In the genomic region with DNA sequence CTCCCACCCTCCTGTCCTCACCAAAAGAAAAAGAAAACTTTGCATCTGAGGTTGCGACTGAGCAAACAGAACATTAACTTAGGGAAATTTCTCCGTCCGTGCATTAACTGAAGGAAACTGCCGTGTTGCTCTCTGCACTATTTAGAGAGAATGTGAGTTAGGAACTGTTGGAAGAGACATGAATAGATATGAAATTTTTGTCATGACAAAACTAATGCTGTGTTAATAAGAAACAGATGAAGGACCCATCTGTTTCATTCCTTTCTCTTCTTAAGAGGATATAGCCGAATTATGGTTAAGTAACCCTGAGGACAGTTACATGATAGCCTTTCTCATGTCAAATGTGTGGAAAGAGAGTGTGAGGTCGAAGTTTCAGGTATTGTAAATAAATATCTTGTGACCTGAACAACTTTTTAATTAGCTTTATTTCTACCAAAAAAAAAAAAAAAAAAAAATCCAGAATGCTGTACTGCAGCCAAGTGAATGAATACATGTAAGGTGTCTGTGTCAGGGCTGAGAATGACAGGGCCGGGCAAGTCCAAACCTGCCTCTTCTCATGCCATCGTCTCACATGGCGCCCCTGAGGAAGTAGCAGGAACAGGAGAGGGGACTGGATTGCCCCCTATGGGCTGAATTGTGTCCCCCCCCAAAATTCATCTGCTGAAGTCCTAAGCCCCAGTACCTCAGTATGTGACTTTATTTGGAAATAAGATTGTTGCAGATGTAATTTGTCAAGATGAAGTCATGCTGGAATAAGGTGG, we compare ENCODE assay signal across 1 cellular context.
TF ChIP-seq lines count a peak whose summit lies in the region.

No MANE protein-coding gene starts in this region.

TF ChIP-seq in WTC11, 78 proteins besides CTCF, POLR2A, EP300 and RAD21 (continued from another document):
- TF ChIP-seq, protein P1, sequence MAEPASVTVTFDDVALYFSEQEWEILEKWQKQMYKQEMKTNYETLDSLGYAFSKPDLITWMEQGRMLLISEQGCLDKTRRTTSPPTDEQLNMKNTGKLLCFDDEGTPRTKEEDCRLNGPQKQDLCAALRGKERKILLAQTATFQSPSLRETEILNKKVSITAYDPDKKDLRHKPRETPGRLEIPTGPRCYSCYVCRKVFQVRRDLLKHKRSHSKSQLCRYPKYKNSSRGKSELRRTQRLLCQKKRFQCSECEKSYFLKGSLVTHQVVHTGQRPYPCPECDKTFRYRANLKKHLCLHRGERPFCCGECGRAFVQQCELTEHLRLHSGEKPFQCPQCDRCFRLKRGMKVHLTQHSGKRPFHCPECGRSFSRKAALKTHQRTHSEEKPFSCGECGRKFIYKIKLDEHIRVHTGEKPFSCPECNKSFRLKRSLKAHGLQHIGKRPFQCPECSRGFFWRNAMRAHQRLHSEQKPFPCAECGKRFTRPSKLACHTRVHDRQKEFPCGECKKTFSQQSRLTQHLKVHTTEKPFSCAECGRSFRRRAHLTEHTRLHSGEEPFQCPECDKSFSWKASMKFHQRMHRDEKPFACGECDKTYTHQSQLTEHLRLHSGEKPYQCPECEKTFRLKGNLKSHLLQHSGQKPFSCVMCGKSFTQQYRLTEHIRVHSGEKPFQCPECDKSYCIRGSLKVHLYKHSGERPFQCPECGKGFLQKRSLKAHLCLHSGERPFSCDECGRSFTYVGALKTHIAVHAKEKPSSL (CRISPR knock-in tag; conservative IDR thresholded peaks at IDR 0.05) = no peak
- no peak for TF ChIP-seq ZNF138 (CRISPR knock-in tag; conservative IDR thresholded peaks at IDR 0.05)
- TF ChIP-seq, protein P2, sequence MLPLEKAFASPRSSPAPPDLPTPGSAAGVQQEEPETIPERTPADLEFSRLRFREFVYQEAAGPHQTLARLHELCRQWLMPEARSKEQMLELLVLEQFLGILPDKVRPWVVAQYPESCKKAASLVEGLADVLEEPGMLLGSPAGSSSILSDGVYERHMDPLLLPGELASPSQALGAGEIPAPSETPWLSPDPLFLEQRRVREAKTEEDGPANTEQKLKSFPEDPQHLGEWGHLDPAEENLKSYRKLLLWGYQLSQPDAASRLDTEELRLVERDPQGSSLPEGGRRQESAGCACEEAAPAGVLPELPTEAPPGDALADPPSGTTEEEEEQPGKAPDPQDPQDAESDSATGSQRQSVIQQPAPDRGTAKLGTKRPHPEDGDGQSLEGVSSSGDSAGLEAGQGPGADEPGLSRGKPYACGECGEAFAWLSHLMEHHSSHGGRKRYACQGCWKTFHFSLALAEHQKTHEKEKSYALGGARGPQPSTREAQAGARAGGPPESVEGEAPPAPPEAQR (CRISPR knock-in tag; IDR thresholded peaks at IDR 0.05) = no peak
